ENCODE assay signal across 17 cellular contexts in genomic region chr5:92836861-92837755, GRCh38.
DNase-seq lines count a peak whose midpoint lies in the region; FAIRE-seq and TF ChIP-seq lines count a peak whose summit lies in the region.
"Had no signal": no experiment of that assay in that cellular context is flagged by ENCODE, and none has a peak within 500 bp of the region (broad histone marks: within the 10 kb centered on the region; RNA-seq: fewer than 3 reads in every experiment).

No MANE protein-coding gene starts in this region.

- intact Hi-C loops in ascending aorta (cut with DNase I) (no loop called here), prostate gland (cut with DNase I) (no loop called here)

- H3K9me3 ChIP-seq in astrocyte (ENCODE audit: insufficient read depth, low read depth, low read length) = no peaks in the 10 kb centered on the region
- H3K9me3 ChIP-seq in ascending aorta = no peaks in the 10 kb centered on the region
- no peaks in the 10 kb centered on the region for H3K9me3 ChIP-seq in prostate gland

- no peaks in the 10 kb centered on the region for H3K79me2 ChIP-seq in astrocyte (ENCODE audit: insufficient read depth, low read length)

- peak overlapping the region; percentile 31 for H3K4me3 Mint-ChIP-seq in HFFc6
- H3K4me3 Mint-ChIP-seq in astrocyte (ENCODE audit: unreplicated experiment) = no peak overlapping the region

- H3K4me3 ChIP-seq in astrocyte (ENCODE audit: insufficient read depth, low read depth, low read length) (no peak overlapping the region), foreskin fibroblast (ENCODE audit: low read depth in 1 of 2, low read length in 2 of 2) (no peak overlapping the region), ascending aorta (no peak overlapping the region), prostate gland (no peak overlapping the region)

- no peak overlapping the region for H2AFZ ChIP-seq in astrocyte (ENCODE audit: low read depth, low read length)

- no peaks in the 10 kb centered on the region for H3K36me3 ChIP-seq in astrocyte (ENCODE audit: insufficient read depth, low read length)
- no peaks in the 10 kb centered on the region for H3K36me3 ChIP-seq in ascending aorta
- H3K36me3 ChIP-seq in prostate gland = no peaks in the 10 kb centered on the region
- H3K36me3 ChIP-seq: brain microvascular endothelial cell had no signal

- peak overlapping the region; percentile 36 for H3K4me2 ChIP-seq in astrocyte (ENCODE audit: low read length)

- no peaks in the 10 kb centered on the region for H4K20me1 ChIP-seq in astrocyte (ENCODE audit: insufficient read depth, low read length)

- DNase-seq in AG08395 (ENCODE audit: low spot score) (peak; percentile 36), HFFc6 (peak; percentile 75), astrocyte (ENCODE audit: low read depth) (peak; percentile 72), foreskin fibroblast (peak; percentile 55 to 72), ascending aorta (ENCODE audit: low spot score in 2 of 2) (no peak), RCC 7860 (ENCODE audit: low spot score) (no peak), prostate gland (ENCODE audit: low spot score) (no peak)
- no peak for DNase-seq in activated CD4-positive, alpha-beta T cell treated with anti-CD3 and anti-CD28 coated beads, Interleukin-2, amount 50 U/mL, for 4 hours
- DNase-seq: activated CD4-positive, alpha-beta T cell treated with anti-CD3 and anti-CD28 coated beads for 48 hours; activated gamma-delta T cell treated with Interleukin-2 at 50 U/mL for 16 hours; brain microvascular endothelial cell; Calu3; left cardiac atrium; midbrain; NCI-H1092; right cardiac atrium; stimulated activated CD4-positive, alpha-beta T cell treated with anti-CD3 and anti-CD28 coated beads, Interleukin-1b, Interleukin-23, amount 100 ng/mL, for 48 hours had no signal

- H3K4me1 Mint-ChIP-seq in HFFc6 (ENCODE audit: low read depth) = peaks cover 35% of the 10 kb centered on the region
- H3K4me1 Mint-ChIP-seq in astrocyte (ENCODE audit: low read depth, unreplicated experiment) = no peaks in the 10 kb centered on the region

- no peak overlapping the region for H3K9ac ChIP-seq in astrocyte (ENCODE audit: low read length)

- H3K4me1 ChIP-seq in astrocyte (ENCODE audit: insufficient read depth, low read length) (peaks cover 9% of the 10 kb centered on the region), ascending aorta (no peaks in the 10 kb centered on the region), prostate gland (replicated peaks) (no peaks in the 10 kb centered on the region)

- TF ChIP-seq CTCF in HFFc6 (IDR thresholded peaks at IDR 0.05) (no peak), astrocyte (IDR thresholded peaks at IDR 0.05; ENCODE audit: insufficient read depth, low read depth, low read length) (no peak), foreskin fibroblast (IDR thresholded peaks at IDR 0.05; ENCODE audit: low read depth, low read length) (no peak), ascending aorta (IDR thresholded peaks at IDR 0.05) (no peak), prostate gland (IDR thresholded peaks at IDR 0.05) (no peak)

- H3K27ac Mint-ChIP-seq in HFFc6 (peak overlapping the region; percentile 64), astrocyte (ENCODE audit: unreplicated experiment) (no peak overlapping the region)

- FAIRE-seq in astrocyte (lab: Jason Lieb, UNC) = no peak
- no peak for FAIRE-seq in RCC 7860 (lab: Jason Lieb, UNC)

- no peak overlapping the region for H3K27ac ChIP-seq in astrocyte (ENCODE audit: low read depth, low read length)
- no peak overlapping the region for H3K27ac ChIP-seq in ascending aorta
- H3K27ac ChIP-seq in prostate gland = no peak overlapping the region
- H3K27ac ChIP-seq: brain microvascular endothelial cell had no signal

- H3K27me3 ChIP-seq in astrocyte (ENCODE audit: insufficient read depth, low read length) (no peaks in the 10 kb centered on the region), ascending aorta (no peaks in the 10 kb centered on the region), prostate gland (replicated peaks; ENCODE audit: insufficient read depth) (no peaks in the 10 kb centered on the region)
- H3K27me3 ChIP-seq: brain microvascular endothelial cell had no signal

- TF ChIP-seq POLR2A in prostate gland (IDR thresholded peaks at IDR 0.05) = no peak

- WGBS in prostate gland = 57% methylated on average over 3 of the region's 3 CpGs

- peaks cover 2% of the 10 kb centered on the region; the same call in 1 of the 2 replicates for H3K27me3 Mint-ChIP-seq in HFFc6 (ENCODE audit: insufficient read depth)
- no peaks in the 10 kb centered on the region for H3K27me3 Mint-ChIP-seq in astrocyte (ENCODE audit: low read depth, unreplicated experiment)

- H3K36me3 Mint-ChIP-seq in HFFc6 (ENCODE audit: low read depth) = peaks cover 9% of the 10 kb centered on the region
- no peaks in the 10 kb centered on the region for H3K36me3 Mint-ChIP-seq in astrocyte (ENCODE audit: low read depth, unreplicated experiment)

- H3K9me3 Mint-ChIP-seq in HFFc6 (no peaks in the 10 kb centered on the region), astrocyte (ENCODE audit: unreplicated experiment) (peaks cover 2% of the 10 kb centered on the region)

Comparison
In these comparisons a context has a peak if more than half of its experiments do, and no peak if none do; other contexts are left out.
1. DNase-seq: peak in AG08395 (single experiment), HFFc6 (single experiment), astrocyte (single experiment) and foreskin fibroblast (2 of 2); none in ascending aorta (0 of 2), RCC 7860 (single experiment), activated CD4-positive, alpha-beta T cell treated with anti-CD3 and anti-CD28 coated beads, Interleukin-2, amount 50 U/mL, for 4 hours (0 of 2) and prostate gland (single experiment).